ENCODE assay signal across 11 cellular contexts in the genomic region with DNA sequence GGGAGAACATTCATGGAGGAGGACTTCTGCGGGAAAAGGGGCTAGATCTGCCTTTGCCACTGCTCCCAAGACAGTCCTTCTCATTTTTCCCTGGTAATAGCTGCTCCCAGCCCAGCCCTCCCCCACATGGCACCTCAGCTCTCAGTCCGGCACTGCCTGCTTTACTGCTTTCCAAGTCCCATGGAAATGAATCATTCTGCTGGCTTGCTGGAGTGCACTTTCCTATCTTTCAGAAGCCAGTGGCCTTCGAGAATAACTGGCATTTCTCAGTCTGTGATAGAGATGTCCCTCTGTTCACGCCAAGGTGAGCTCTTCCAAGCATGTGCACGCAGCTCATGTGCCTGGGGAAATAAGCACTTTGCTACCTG.
A peak's percentile ranks its signal among the peaks of the same experiment; 100 is the strongest.
DNase-seq lines count a peak whose midpoint lies in the region; ATAC-seq and TF ChIP-seq lines count a peak whose summit lies in the region.
"Had no signal": no experiment of that assay in that cellular context is flagged by ENCODE, and none has a peak within 500 bp of the region (broad histone marks: within the 10 kb centered on the region; RNA-seq: fewer than 3 reads in every experiment).

No MANE protein-coding gene starts in this region.

- intact Hi-C loops in left lung (cut with DNase I) = loop anchor here in 1 of 2 donors (10.0 kb wide), 1 partner anchor 104 kb away; no protein-coding TSS in a partner anchor

- no peak for TF ChIP-seq CTCF in choroid plexus epithelial cell (conservative IDR thresholded peaks at IDR 0.05; ENCODE audit: low read depth, low read length)
- no peak for TF ChIP-seq CTCF in left lung (IDR thresholded peaks at IDR 0.05)
- TF ChIP-seq CTCF in thoracic aorta (IDR thresholded peaks at IDR 0.05) = no peak

- DNase-seq in NCI-H226 (peak; percentile 75), choroid plexus epithelial cell (ENCODE audit: low read depth) (peak; percentile 41), left lung (no peak), thoracic aorta (ENCODE audit: low spot score) (no peak), NCI-H2227 treated with DMSO at 0.1 percent for 48 hours (lab: John Stamatoyannopoulos, UW) (no peak)
- DNase-seq: activated T-cell treated with anti-CD3 and anti-CD28 coated beads for 4 hours, DMS153, KG1 had no signal

- H3K4me3 ChIP-seq in choroid plexus epithelial cell (ENCODE audit: low read depth, low read length) (no peak overlapping the region), left lung (no peak overlapping the region), thoracic aorta (no peak overlapping the region)
- H3K4me3 ChIP-seq: PC-9 had no signal

- H3K4me1 ChIP-seq in left lung (no peaks in the 10 kb centered on the region), thoracic aorta (ENCODE audit: control insufficient read depth in 1 of 2, low read depth in 2 of 2) (peaks cover 0 to 10% of the 10 kb centered on the region in 2 donors)

- peak overlapping the region in 1 of 2 donors; percentile 19 for H3K27ac ChIP-seq in left lung
- peak overlapping the region in 1 of 2 donors; percentile 28 for H3K27ac ChIP-seq in thoracic aorta
- H3K27ac ChIP-seq: PC-9 had no signal

- ATAC-seq in left lung (peak; percentile 63), thoracic aorta (ENCODE audit: insufficient number of reproducible peaks, low FRiP score, low read depth) (peak; percentile 77), GM18502 (IDR thresholded peaks at IDR 0.05; ENCODE audit: poor library complexity, unreplicated experiment) (no peak), HG03571 (IDR thresholded peaks at IDR 0.05; ENCODE audit: unreplicated experiment) (no peak)

- H3K9me3 ChIP-seq in left lung (no peaks in the 10 kb centered on the region), thoracic aorta (no peaks in the 10 kb centered on the region)

- peaks cover 0 to 1% of the 10 kb centered on the region in 2 donors for H3K27me3 ChIP-seq in left lung
- H3K27me3 ChIP-seq in thoracic aorta (replicated peaks; ENCODE audit: insufficient read depth) = no peaks in the 10 kb centered on the region

- H3K36me3 ChIP-seq in left lung = no peaks in the 10 kb centered on the region
- H3K36me3 ChIP-seq in thoracic aorta = no peaks in the 10 kb centered on the region

Comparison
In these comparisons a context has a peak if more than half of its experiments do, and no peak if none do; other contexts are left out.
1. DNase-seq: peak in NCI-H226 (single experiment) and choroid plexus epithelial cell (single experiment); none in left lung (0 of 2), thoracic aorta (single experiment) and NCI-H2227 treated with DMSO at 0.1 percent for 48 hours (single experiment).
2. ATAC-seq: peak in left lung (single experiment) and thoracic aorta (single experiment); none in GM18502 (single experiment) and HG03571 (single experiment).